1 cellular context compared by ENCODE assay signal in genomic region chr5:173777149-173777548, GRCh38.
TF ChIP-seq lines count a peak whose summit lies in the region.

No MANE protein-coding gene starts in this region.

TF ChIP-seq in IMR-90, 13 proteins besides CTCF, POLR2A, EP300 and RAD21 (continued from another document):
- no peak for TF ChIP-seq USF2 (IDR thresholded peaks at IDR 0.05; ENCODE audit: low read depth, low read length)
- no peak for TF ChIP-seq MAFK (IDR thresholded peaks at IDR 0.05; ENCODE audit: low read depth, low read length)
- TF ChIP-seq MXI1 (IDR thresholded peaks at IDR 0.05; ENCODE audit: borderline replicate concordance, low read depth, low read length): no peak
